Comparison of ENCODE assay signal across 24 cellular contexts in genomic region chr3:138308783-138309182, GRCh38. TPM values are rescaled to one million over a fixed set of nuclear protein-coding genes. Genes with fewer than 3 reads are reported as not detected.
DNase-seq lines count a peak whose midpoint lies in the region; ATAC-seq, FAIRE-seq and TF ChIP-seq lines count a peak whose summit lies in the region.
"Had no signal": no experiment of that assay in that cellular context is flagged by ENCODE, and none has a peak within 500 bp of the region (broad histone marks: within the 10 kb centered on the region; RNA-seq: fewer than 3 reads in every experiment).

No MANE protein-coding gene starts in this region.

- no peaks in the 10 kb centered on the region for H3K4me1 ChIP-seq in HepG2 (ENCODE audit: insufficient read depth, low read length)
- H3K4me1 ChIP-seq in right lobe of liver = no peaks in the 10 kb centered on the region
- H3K4me1 ChIP-seq: BE2C, BLaER1, Caco-2 had no signal

- H3K4me3 ChIP-seq in HepG2 (replicated peaks in 1 of 3; ENCODE audit: insufficient read depth in 1 of 3, low read depth in 2 of 3, low read length in 3 of 3) (no peak overlapping the region), right lobe of liver (no peak overlapping the region)
- H3K4me3 ChIP-seq: BLaER1 had no signal

- H3K9me3 ChIP-seq in HepG2 (ENCODE audit: low read length) = peaks cover 23% of the 10 kb centered on the region
- peaks cover 0 to 10% (median 0%) of the 10 kb centered on the region in 4 donors for H3K9me3 ChIP-seq in right lobe of liver
- H3K9me3 ChIP-seq: BE2C had no signal

- H3K27ac ChIP-seq in HepG2 (ENCODE audit: extremely low read length, insufficient read depth, low read length) (no peak overlapping the region), right lobe of liver (no peak overlapping the region)
- H3K27ac ChIP-seq: BLaER1 had no signal

- TF ChIP-seq POLR2A in HepG2 (IDR thresholded peaks at IDR 0.05; ENCODE audit: insufficient read depth in 1 of 2, low read depth in 2 of 2, low read length in 2 of 2) (no peak), right lobe of liver (IDR thresholded peaks at IDR 0.05) (no peak)

- TF ChIP-seq RAD21 in HepG2 (CRISPR knock-in tag; IDR thresholded peaks at IDR 0.05) = no peak

- H3K36me3 ChIP-seq in HepG2 (replicated peaks in 1 of 2; ENCODE audit: control insufficient read depth in 1 of 2, insufficient read depth in 2 of 2, low read length in 2 of 2) (no peaks in the 10 kb centered on the region), right lobe of liver (no peaks in the 10 kb centered on the region)
- H3K36me3 ChIP-seq: BE2C, BLaER1 had no signal

- H3K79me2 ChIP-seq in HepG2 (ENCODE audit: insufficient read depth, low read length) = no peaks in the 10 kb centered on the region

- CTCF ChIA-PET in HepG2 (lab: Yijun Ruan, JAX; ENCODE audit: low intra/inter-chr PET ratio, low total read pairs) (no interaction called here), HEK293T (lab: Yijun Ruan, JAX) (no interaction called here)

- no peak overlapping the region for H3K9ac ChIP-seq in HepG2 (ENCODE audit: insufficient read depth, low read depth, low read length)
- H3K9ac ChIP-seq: BLaER1 had no signal

- no peak overlapping the region for H2AFZ ChIP-seq in HepG2 (ENCODE audit: low read length)

- no peaks in the 10 kb centered on the region for H4K20me1 ChIP-seq in HepG2 (ENCODE audit: insufficient read depth, low read length)
- H4K20me1 ChIP-seq: BLaER1 had no signal

- FAIRE-seq in HepG2 (lab: Jason Lieb, UNC) = no peak
- FAIRE-seq: A204.1, D721Med, G401.6, GM12891, GM19239 had no signal

- POLR2A ChIA-PET in HepG2 (lab: Yijun Ruan, JAX) = no interaction called here
- POLR2A ChIA-PET in HEK293T (lab: Yijun Ruan, JAX) = no interaction called here

- ATAC-seq in HepG2 (no peak), right lobe of liver (no peak), HG02798 (IDR thresholded peaks at IDR 0.05; ENCODE audit: poor library complexity, unreplicated experiment) (no peak)

- TF ChIP-seq CTCF in HepG2 (CRISPR knock-in tag; IDR thresholded peaks at IDR 0.05) (no peak), right lobe of liver (IDR thresholded peaks at IDR 0.05) (no peak)

- no TSS peak for BruUV-seq in HepG2 (replicated peaks; lab: Mats Ljungman, UMichigan)

- no peak for TF ChIP-seq EP300 in HepG2 (IDR thresholded peaks at IDR 0.05; ENCODE audit: low read depth in 2 of 2, low read length in 2 of 2)
- no peak for TF ChIP-seq EP300 in HepG2 (CRISPR knock-in tag; IDR thresholded peaks at IDR 0.05; ENCODE audit: borderline replicate concordance)

- in situ Hi-C loops in HepG2 (cut with HindIII; ENCODE audit: extremely low pct_ligation_motif_present, low pct_unique_long_range_greater_than_20kb) = no loop called here

- H3K27me3 ChIP-seq in HepG2 (ENCODE audit: control insufficient read depth in 1 of 2, insufficient read depth in 2 of 2, low read length in 2 of 2) (no peaks in the 10 kb centered on the region), right lobe of liver (no peaks in the 10 kb centered on the region)
- H3K27me3 ChIP-seq: BLaER1 had no signal

- DNase-seq in HepG2 (ENCODE audit: low spot score) (no peak), right lobe of liver (no peak), HEK293T (ENCODE audit: extremely low spot score) (no peak), NCI-H1417 treated with DMSO at 0.1 percent for 48 hours (lab: John Stamatoyannopoulos, UW) (no peak)
- DNase-seq: 8988T; ACHN; BE2C; C1 segment of cervical spinal cord; Caco-2; Calu3; CD4-positive, alpha-beta memory T cell; CD4-positive, CD25-positive, alpha-beta regulatory T cell; CD8-positive, alpha-beta memory T cell; DMS79 treated with DMSO at 0.1 percent for 48 hours; GF-D8 had no signal

- intact Hi-C loops in HepG2 (cut with micrococcal nuclease; ENCODE audit: unreplicated experiment) (no loop called here), right lobe of liver (cut with DNase I) (no loop called here)

- H3K4me2 ChIP-seq in HepG2 (ENCODE audit: low read depth, low read length) = no peak overlapping the region
- H3K4me2 ChIP-seq: BLaER1 had no signal

TF ChIP-seq in HepG2, 621 proteins besides CTCF, POLR2A, EP300 and RAD21:
- no peak for TF ChIP-seq ZNF251 (CRISPR knock-in tag; IDR thresholded peaks at IDR 0.05)
- peak; percentile 99 for TF ChIP-seq ZNF136 (CRISPR knock-in tag; IDR thresholded peaks at IDR 0.05; ENCODE audit: low read depth)

TF ChIP-seq in HEK293T, 16 proteins besides CTCF, POLR2A, EP300 and RAD21:
- TF ChIP-seq ZNF384 (IDR thresholded peaks at IDR 0.05) = peak; percentile 55; the same call in 1 of the 2 replicates
- TF ChIP-seq CTBP1 (IDR thresholded peaks at IDR 0.05; ENCODE audit: borderline replicate concordance) = no peak
- no peak for TF ChIP-seq ELF4 (IDR thresholded peaks at IDR 0.05)
- TF ChIP-seq TARDBP (IDR thresholded peaks at IDR 0.05) = no peak
- no peak for TF ChIP-seq SUZ12 (IDR thresholded peaks at IDR 0.05)

RNA-seq across cellular contexts. Expression of gene NME9, which starts 20.9 kb away (rescaled TPM):
- total RNA-seq in HepG2 (2016; rRNA removed; fragmentation: Illumina TruSeq; extraction: Trizol) (not detected in 2 replicates), right lobe of liver (not detected)
- not detected in 2 replicates for total RNA-seq in HepG2 (2016; cell fraction: cytosol; rRNA removed; fragmentation: Illumina TruSeq; extraction: Trizol; ENCODE audit: low read depth)
- total RNA-seq in HepG2 (2016; cell fraction: insoluble cytoplasmic fraction; rRNA removed; fragmentation: Illumina TruSeq; extraction: Trizol) = not detected in 2 replicates
- total RNA-seq in HepG2 (2016; cell fraction: membrane; rRNA removed; fragmentation: Illumina TruSeq; extraction: Trizol) = 0.28 TPM in 1 of 2 replicates, not detected in the other
- total RNA-seq in HepG2 (2016; cell fraction: nucleus; rRNA removed; fragmentation: Illumina TruSeq; extraction: Trizol) = not detected in 2 replicates
- polyA plus RNA-seq in HepG2 (2011; rRNA removed) = not detected in 2 replicates
- not detected in 2 replicates for polyA plus RNA-seq in HepG2 (2011; cell fraction: cytosol; rRNA removed)
- polyA plus RNA-seq in HepG2 (2011; cell fraction: nucleus; rRNA removed) = not detected in 2 replicates
- 0.37 and 0.50 TPM in 2 replicates for polyA plus RNA-seq in HepG2 (2012)
- not detected in 2 replicates for polyA plus RNA-seq in HepG2 (2016; cell fraction: cytosol; fragmentation: Illumina TruSeq; extraction: Trizol; ENCODE audit: low read depth)
- polyA plus RNA-seq in HepG2 (2016; cell fraction: insoluble cytoplasmic fraction; fragmentation: Illumina TruSeq; extraction: Trizol; ENCODE audit: low read depth) = not detected in 2 replicates
- not detected in 2 replicates for polyA plus RNA-seq in HepG2 (2016; cell fraction: membrane; fragmentation: Illumina TruSeq; extraction: Trizol; ENCODE audit: low read depth)
- not detected in 2 replicates for polyA plus RNA-seq in HepG2 (2016; cell fraction: nucleus; fragmentation: Illumina TruSeq; extraction: Trizol; ENCODE audit: insufficient read depth, low read depth)
- not detected in 2 replicates for polyA minus RNA-seq in HepG2 (2011; rRNA and poly(A)+ RNA removed; ENCODE audit: low replicate concordance)
- not detected in 2 replicates for polyA minus RNA-seq in HepG2 (2011; cell fraction: cytosol; rRNA and poly(A)+ RNA removed)
- polyA minus RNA-seq in HepG2 (2011; cell fraction: nucleus; rRNA and poly(A)+ RNA removed) = 0.26 and 0.37 TPM in 2 replicates
- total RNA-seq: A673; Caco-2; Calu3; CD4-positive, CD25-positive, alpha-beta regulatory T cell; CD8-positive, alpha-beta memory T cell had no signal
- polyA plus RNA-seq: CD14-positive monocyte had no signal

RNA-seq across cellular contexts. Expression of gene MRAS, which starts 39.6 kb away (rescaled TPM):
- total RNA-seq in HepG2 (2016; rRNA removed; fragmentation: Illumina TruSeq; extraction: Trizol) (36.2 TPM in 2 replicates), right lobe of liver (1 to 10 TPM; 2.5 to 7.9 (median 6.9) TPM)
- 30.3 and 31.5 TPM in 2 replicates for total RNA-seq in HepG2 (2016; cell fraction: cytosol; rRNA removed; fragmentation: Illumina TruSeq; extraction: Trizol; ENCODE audit: low read depth)
- 27.7 and 30.0 TPM in 2 replicates for total RNA-seq in HepG2 (2016; cell fraction: insoluble cytoplasmic fraction; rRNA removed; fragmentation: Illumina TruSeq; extraction: Trizol)
- total RNA-seq in HepG2 (2016; cell fraction: membrane; rRNA removed; fragmentation: Illumina TruSeq; extraction: Trizol) = 59.3 and 62.6 TPM in 2 replicates
- 24.4 and 32.5 TPM in 2 replicates for total RNA-seq in HepG2 (2016; cell fraction: nucleus; rRNA removed; fragmentation: Illumina TruSeq; extraction: Trizol)
- 8.8 and 8.9 TPM in 2 replicates for polyA plus RNA-seq in HepG2 (2011; rRNA removed)
- 7.2 and 8.0 TPM in 2 replicates for polyA plus RNA-seq in HepG2 (2011; cell fraction: cytosol; rRNA removed)
- 8.6 and 8.8 TPM in 2 replicates for polyA plus RNA-seq in HepG2 (2011; cell fraction: nucleus; rRNA removed)
- 4.2 and 4.6 TPM in 2 replicates for polyA plus RNA-seq in HepG2 (2012)
- 31.3 and 40.9 TPM in 2 replicates for polyA plus RNA-seq in HepG2 (2016; cell fraction: cytosol; fragmentation: Illumina TruSeq; extraction: Trizol; ENCODE audit: low read depth)
- 26.0 and 29.0 TPM in 2 replicates for polyA plus RNA-seq in HepG2 (2016; cell fraction: insoluble cytoplasmic fraction; fragmentation: Illumina TruSeq; extraction: Trizol; ENCODE audit: low read depth)
- polyA plus RNA-seq in HepG2 (2016; cell fraction: membrane; fragmentation: Illumina TruSeq; extraction: Trizol; ENCODE audit: low read depth) = 49.8 and 50.3 TPM in 2 replicates
- polyA plus RNA-seq in HepG2 (2016; cell fraction: nucleus; fragmentation: Illumina TruSeq; extraction: Trizol; ENCODE audit: insufficient read depth, low read depth) = 34.3 and 34.5 TPM in 2 replicates
- polyA minus RNA-seq in HepG2 (2011; rRNA and poly(A)+ RNA removed; ENCODE audit: low replicate concordance) = 5.8 and 6.5 TPM in 2 replicates
- 5.4 and 5.8 TPM in 2 replicates for polyA minus RNA-seq in HepG2 (2011; cell fraction: cytosol; rRNA and poly(A)+ RNA removed)
- polyA minus RNA-seq in HepG2 (2011; cell fraction: nucleus; rRNA and poly(A)+ RNA removed) = 5.0 and 8.8 TPM in 2 replicates
- total RNA-seq: CD4-positive, CD25-positive, alpha-beta regulatory T cell had no signal
- polyA plus RNA-seq: CD4-positive, alpha-beta memory T cell; CD4-positive, CD25-positive, alpha-beta regulatory T cell had no signal
